In genomic region chr1:9867408-9868243, GRCh38 we compare ENCODE assay signal across 8 cellular contexts. TPM values are rescaled to one million over a fixed set of nuclear protein-coding genes. Genes with fewer than 3 reads are reported as not detected.
DNase-seq lines count a peak whose midpoint lies in the region; ATAC-seq, FAIRE-seq and TF ChIP-seq lines count a peak whose summit lies in the region.

No MANE protein-coding gene starts in this region.

- POLR2A ChIA-PET in A549 (lab: Yijun Ruan, JAX), result no interaction called here

- H3K79me2 ChIP-seq in parathyroid adenoma, result peaks cover 2% of the 10 kb centered on the region

- no peaks in the 10 kb centered on the region for H3K36me3 ChIP-seq in SJCRH30
- no peaks in the 10 kb centered on the region for H3K36me3 ChIP-seq in parathyroid adenoma (ENCODE audit: control insufficient read depth, insufficient read depth, low read length)
- H3K36me3 ChIP-seq in upper lobe of left lung, result peaks cover 2 to 64% (median 35%) of the 10 kb centered on the region in 4 donors

- peak; percentile 94 to 97 for TF ChIP-seq RAD21 in A549 (conservative IDR thresholded peaks at IDR 0.05 in 1 of 2, IDR thresholded peaks at IDR 0.05 in 1 of 2)

- H3K27ac ChIP-seq in A549 (0 out of 6 replicates have a peak overlapping the region, but pooled peaks of 1 of the 2 experiments have one; percentile 32), SJCRH30 (no peak overlapping the region), parathyroid adenoma (no peak overlapping the region), upper lobe of left lung (no peak overlapping the region)

- ATAC-seq in A549, result peak; percentile 92 to 97
- ATAC-seq in GM18498 (IDR thresholded peaks at IDR 0.05; ENCODE audit: unreplicated experiment), result peak; percentile 60
- peak; percentile 84 to 89 for ATAC-seq in upper lobe of left lung (ENCODE audit: low FRiP score in 2 of 2)

- no peak for FAIRE-seq in A549 (lab: Jason Lieb, UNC)

- DNase-seq in A549 (ENCODE audit: low read depth in 1 of 2, low spot score in 1 of 2) (peak; percentile 57 to 72), Kasumi-1 (lab: John Stamatoyannopoulos, UW) (peak; percentile 52 to 71), SJCRH30 (peak; percentile 75 to 91), activated gamma-delta T cell treated with Interleukin-2 at 50 U/mL for 16 hours (peak; percentile 90), germinal center (ENCODE audit: low spot score) (peak; percentile 83), upper lobe of left lung (peak; percentile 85 to 88)

- TF ChIP-seq EP300 in A549 (IDR thresholded peaks at IDR 0.05) (no peak), upper lobe of left lung (IDR thresholded peaks at IDR 0.05) (no peak)

- TF ChIP-seq POLR2A in A549 (IDR thresholded peaks at IDR 0.05; ENCODE audit: low read length) (no peak), upper lobe of left lung (IDR thresholded peaks at IDR 0.05) (no peak)

- CTCF ChIA-PET in A549 (lab: Yijun Ruan, JAX), result interaction anchor here (0.6 to 5.0 kb wide), 31 partner anchors 10 to 252 kb away, joined by 3 to 42 read pairs (median 4); no protein-coding TSS in a partner anchor

- H3K4me3 ChIP-seq in A549, result no peak overlapping the region
- H3K4me3 ChIP-seq in SJCRH30, result no peak overlapping the region
- H3K4me3 ChIP-seq in parathyroid adenoma (ENCODE audit: low read depth, low read length), result no peak overlapping the region
- no peak overlapping the region for H3K4me3 ChIP-seq in upper lobe of left lung

- no peak overlapping the region for H3K9ac ChIP-seq in parathyroid adenoma

- H3K4me2 ChIP-seq in A549, result no peak overlapping the region
- no peak overlapping the region for H3K4me2 ChIP-seq in parathyroid adenoma (ENCODE audit: low read length)

- H3K9me3 ChIP-seq in A549, result no peaks in the 10 kb centered on the region
- no peaks in the 10 kb centered on the region for H3K9me3 ChIP-seq in SJCRH30 (replicated peaks)
- H3K9me3 ChIP-seq in parathyroid adenoma (ENCODE audit: control insufficient read depth, low read length), result no peaks in the 10 kb centered on the region
- no peaks in the 10 kb centered on the region for H3K9me3 ChIP-seq in upper lobe of left lung

- peak; percentile 81 for TF ChIP-seq CTCF in A549 (IDR thresholded peaks at IDR 0.05)
- TF ChIP-seq CTCF in parathyroid adenoma (IDR thresholded peaks at IDR 0.05), result peak; percentile 85
- peak; percentile 94 to 98 (median 96) for TF ChIP-seq CTCF in upper lobe of left lung (IDR thresholded peaks at IDR 0.05)

- no peaks in the 10 kb centered on the region for H3K27me3 ChIP-seq in SJCRH30
- H3K27me3 ChIP-seq in parathyroid adenoma (ENCODE audit: control insufficient read depth, insufficient read depth, low read length), result no peaks in the 10 kb centered on the region
- H3K27me3 ChIP-seq in upper lobe of left lung, result no peaks in the 10 kb centered on the region

- WGBS in A549 (ENCODE audit: missing lambda C conversion rate), result 8% methylated on average over 10 of the region's 15 CpGs
- 54 to 56% methylated on average over 6 to 14 of the region's 15 CpGs for WGBS in upper lobe of left lung, 2 donors

- H2AFZ ChIP-seq in parathyroid adenoma, result no peak overlapping the region

- H3K4me1 ChIP-seq in A549, result no peaks in the 10 kb centered on the region
- peaks cover 13% of the 10 kb centered on the region for H3K4me1 ChIP-seq in SJCRH30
- H3K4me1 ChIP-seq in parathyroid adenoma, result no peaks in the 10 kb centered on the region
- no peaks in the 10 kb centered on the region for H3K4me1 ChIP-seq in upper lobe of left lung

TF ChIP-seq in A549, 52 proteins besides CTCF, POLR2A, EP300 and RAD21:
- no peak for TF ChIP-seq RARB (CRISPR knock-in tag; IDR thresholded peaks at IDR 0.05)
- TF ChIP-seq SMC3 (IDR thresholded peaks at IDR 0.05), result peak; percentile 88
- TF ChIP-seq MAZ (IDR thresholded peaks at IDR 0.05; ENCODE audit: borderline replicate concordance, low read depth, low read length), result no peak

RNA-seq across cellular contexts. Expression of gene CTNNBIP1, which starts 42.4 kb away (rescaled TPM):
- polyA plus RNA-seq in A549 (2011; rRNA removed) (7.7 and 10.4 TPM in 2 replicates), A549 (2017; fragmentation: RNase III; extraction: RNeasy Plus Mini Kit Qiagen cat#74134 plus additional on column Dnase treatment) (4.9 to 5.6 TPM (median 5.1 TPM) in 3 replicates)
- 8.2 and 10.0 TPM in 2 replicates for polyA plus RNA-seq in A549 (2012; cell fraction: cytosol; rRNA removed)
- 5.7 and 5.8 TPM in 2 replicates for polyA plus RNA-seq in A549 (2012; cell fraction: nucleus; rRNA removed)
- 8.5 and 10.9 TPM in 2 replicates for polyA minus RNA-seq in A549 (2011; rRNA and poly(A)+ RNA removed)
- 32.9 and 35.3 TPM in 2 replicates for total RNA-seq in SJCRH30 (2014; rRNA removed; shearing (Covaris generic))
- total RNA-seq in upper lobe of left lung, result 10 to 100 TPM; 39.8 to 85.8 (median 73.1) TPM

RNA-seq across cellular contexts. Expression of gene CLSTN1, which starts 43.9 kb away (rescaled TPM):
- polyA plus RNA-seq in A549 (2011; rRNA removed) (27.3 and 42.9 TPM in 2 replicates), A549 (2017; fragmentation: RNase III; extraction: RNeasy Plus Mini Kit Qiagen cat#74134 plus additional on column Dnase treatment) (50.8 to 57.5 TPM (median 56.1 TPM) in 3 replicates)
- 30.1 and 33.3 TPM in 2 replicates for polyA plus RNA-seq in A549 (2012; cell fraction: cytosol; rRNA removed)
- 98.4 and 100 TPM in 2 replicates for polyA plus RNA-seq in A549 (2012; cell fraction: nucleus; rRNA removed)
- polyA minus RNA-seq in A549 (2011; rRNA and poly(A)+ RNA removed), result 35.7 and 40.2 TPM in 2 replicates
- 50.5 and 52.4 TPM in 2 replicates for total RNA-seq in SJCRH30 (2014; rRNA removed; shearing (Covaris generic))
- total RNA-seq in upper lobe of left lung, result 10 to 100 TPM; 35.6 to 82.7 (median 59.5) TPM
